In the genomic region with DNA sequence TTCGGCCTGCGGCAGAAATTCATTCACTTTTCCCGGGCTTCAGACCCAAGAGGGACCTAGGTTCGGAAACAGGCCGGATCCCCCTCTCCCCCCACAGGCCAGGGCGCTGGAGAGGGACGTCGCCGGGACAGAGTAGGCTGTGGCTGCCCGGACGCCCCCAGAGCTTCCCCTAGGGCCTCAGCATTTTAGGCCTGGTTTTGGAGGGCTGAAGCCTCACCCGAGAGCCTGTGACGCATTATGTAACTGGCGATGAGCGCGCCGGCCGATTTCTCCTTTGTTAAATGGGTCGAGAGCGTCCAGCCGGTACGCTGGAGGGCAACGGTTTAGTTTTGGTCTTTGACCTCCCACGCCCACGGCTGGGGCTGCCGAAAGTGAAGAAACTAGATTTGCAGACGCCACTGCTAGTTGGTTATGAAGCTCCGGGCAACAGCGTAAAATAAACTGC, we compare ENCODE assay signal across 8 cellular contexts. TPM values are rescaled to one million over a fixed set of nuclear protein-coding genes. Genes with fewer than 3 reads are reported as not detected.
DNase-seq lines count a peak whose midpoint lies in the region; TF ChIP-seq lines count a peak whose summit lies in the region.

No MANE protein-coding gene starts in this region.

- in situ Hi-C loops in G401 (cut with HindIII; ENCODE audit: low sequenced_read_pairs) = no loop called here

- peak overlapping the region; percentile 84 for H3K9ac ChIP-seq in muscle layer of colon (ENCODE audit: low read length)
- H3K9ac ChIP-seq in stomach smooth muscle (ENCODE audit: low read length in 2 of 2) = peak overlapping the region; percentile 90 to 95

- H3K4me3 ChIP-seq in H7 (ENCODE audit: insufficient read depth, low read depth, low read length) = peak overlapping the region; percentile 90
- peak overlapping the region; percentile 94 for H3K4me3 ChIP-seq in epithelial cell of proximal tubule (ENCODE audit: low read depth, low read length)
- peak overlapping the region; percentile 73 to 96 for H3K4me3 ChIP-seq in muscle layer of colon (ENCODE audit: low read depth in 1 of 2, low read length in 2 of 2)
- H3K4me3 ChIP-seq in stomach smooth muscle (ENCODE audit: low read length in 2 of 2) = peak overlapping the region; percentile 90 to 97

- H3K27me3 ChIP-seq in H7 (ENCODE audit: control insufficient read depth, insufficient read depth, low read length) (no peaks in the 10 kb centered on the region), muscle layer of colon (ENCODE audit: control insufficient read depth in 1 of 2, insufficient read depth in 2 of 2, low read length in 2 of 2) (no peaks in the 10 kb centered on the region), stomach smooth muscle (ENCODE audit: control insufficient read depth in 1 of 2, insufficient read depth in 2 of 2, low read length in 2 of 2) (no peaks in the 10 kb centered on the region)

- no peak for TF ChIP-seq CTCF in epithelial cell of proximal tubule (conservative IDR thresholded peaks at IDR 0.05; ENCODE audit: low read depth, low read length)

- peaks cover 12% of the 10 kb centered on the region for H3K4me1 ChIP-seq in muscle layer of colon (ENCODE audit: insufficient read depth, low read length)
- peaks cover 15% of the 10 kb centered on the region for H3K4me1 ChIP-seq in stomach smooth muscle (ENCODE audit: control insufficient read depth, insufficient read depth, low read length)

- H3K9me3 ChIP-seq in muscle layer of colon (ENCODE audit: low read length) = no peaks in the 10 kb centered on the region
- no peaks in the 10 kb centered on the region for H3K9me3 ChIP-seq in stomach smooth muscle (ENCODE audit: control insufficient read depth in 2 of 2, low read length in 2 of 2)

- peak; percentile 66 for DNase-seq in G401 (ENCODE audit: low spot score)
- no peak for DNase-seq in H7
- DNase-seq in MV-4-11 (lab: John Stamatoyannopoulos, UW) = peak; percentile 21
- peak; percentile 14 for DNase-seq in activated T-cell treated with anti-CD3 and anti-CD28 coated beads for 4 hours
- no peak for DNase-seq in epithelial cell of proximal tubule (ENCODE audit: low read depth)
- DNase-seq in NCI-H2196 (lab: John Stamatoyannopoulos, UW; ENCODE audit: unreplicated experiment) = no peak

- H3K27ac ChIP-seq in muscle layer of colon (ENCODE audit: low read depth, low read length) (peak overlapping the region; percentile 86), stomach smooth muscle (ENCODE audit: low read length) (peak overlapping the region; percentile 83)

- H3K36me3 ChIP-seq in H7 (replicated peaks; ENCODE audit: control insufficient read depth, insufficient read depth, low read length) (peaks cover 18% of the 10 kb centered on the region), muscle layer of colon (ENCODE audit: insufficient read depth, low read length) (peaks cover 24% of the 10 kb centered on the region), stomach smooth muscle (ENCODE audit: control insufficient read depth in 2 of 2, insufficient read depth in 2 of 2, low read length in 2 of 2) (peaks cover 16 to 21% of the 10 kb centered on the region in 2 donors)

RNA-seq across cellular contexts. Expression of gene PEBP1, which starts 0.7 kb away (rescaled TPM):
- 259 and 282 TPM in 2 replicates for total RNA-seq in G401 (2014; rRNA removed; shearing (Covaris generic))
- total RNA-seq in H7 (2014; rRNA removed; shearing (Covaris generic)) = 338 and 372 TPM in 2 replicates
- 445 and 494 TPM in 2 replicates for total RNA-seq in epithelial cell of proximal tubule

RNA-seq across cellular contexts. Expression of gene VSIG10, which starts 32.8 kb away (rescaled TPM):
- total RNA-seq in G401 (2014; rRNA removed; shearing (Covaris generic)) = 24.2 and 32.2 TPM in 2 replicates
- 33.7 and 36.1 TPM in 2 replicates for total RNA-seq in H7 (2014; rRNA removed; shearing (Covaris generic))
- total RNA-seq in epithelial cell of proximal tubule = 24.6 and 31.0 TPM in 2 replicates

Comparison
In these comparisons a context has a peak if more than half of its experiments do, and no peak if none do; other contexts are left out.
1. DNase-seq: peak in G401 (single experiment), MV-4-11 (single experiment) and activated T-cell treated with anti-CD3 and anti-CD28 coated beads for 4 hours (single experiment); none in H7 (single experiment), epithelial cell of proximal tubule (single experiment) and NCI-H2196 (single experiment).
2. Peak in every context shown above with its lines, with median percentiles within 50 percentile points of each other: H3K4me3 ChIP-seq.